Comparison of ENCODE assay signal across 1 cellular context in genomic region chr1:109259674-109260557, GRCh38.
TF ChIP-seq lines count a peak whose summit lies in the region.

No MANE protein-coding gene starts in this region.

TF ChIP-seq in H1, 55 proteins besides CTCF, POLR2A, EP300 and RAD21:
- peak; percentile 47; the same call in 1 of the 2 replicates for TF ChIP-seq RBBP5 (IDR thresholded peaks at IDR 0.05; ENCODE audit: borderline replicate concordance, low read depth, low read length)
- TF ChIP-seq KDM5A (IDR thresholded peaks at IDR 0.05; ENCODE audit: low read length), result no peak
- no peak for TF ChIP-seq SAP30 (IDR thresholded peaks at IDR 0.05; ENCODE audit: insufficient read depth, insufficient replicate concordance, low read length)
- TF ChIP-seq YY1 (IDR thresholded peaks at IDR 0.05; ENCODE audit: low read depth, low read length), result no peak
